ENCODE assay signal across 1 cellular context in genomic region chr12:16385779-16386646, GRCh38.
A peak's percentile ranks its signal among the peaks of the same experiment; 100 is the strongest.
TF ChIP-seq lines count a peak whose summit lies in the region.

No MANE protein-coding gene starts in this region.

TF ChIP-seq in HepG2, 621 proteins besides CTCF, POLR2A, EP300 and RAD21 (continued from another document and continues in another):
- TF ChIP-seq PLSCR1 (CRISPR knock-in tag; IDR thresholded peaks at IDR 0.05; ENCODE audit: borderline replicate concordance) (no peak), MIER2 (CRISPR knock-in tag; IDR thresholded peaks at IDR 0.05) (0 out of 2 replicates have a peak, but pooled peaks have one; percentile 18), TCF7 (IDR thresholded peaks at IDR 0.05; ENCODE audit: low read depth) (no peak), HOXA5 (CRISPR knock-in tag; IDR thresholded peaks at IDR 0.05) (peak; percentile 25; the same call in 1 of the 2 replicates), ZNF501 (CRISPR knock-in tag; IDR thresholded peaks at IDR 0.05) (peak; percentile 39; the same call in 1 of the 2 replicates), ZBTB21 (CRISPR knock-in tag; IDR thresholded peaks at IDR 0.05) (no peak), ZNF343 (CRISPR knock-in tag; IDR thresholded peaks at IDR 0.05) (no peak), IRF2 (CRISPR knock-in tag; IDR thresholded peaks at IDR 0.05) (peak; percentile 22; the same call in 1 of the 2 replicates), AHDC1 (CRISPR knock-in tag; IDR thresholded peaks at IDR 0.05; ENCODE audit: borderline replicate concordance) (0 out of 2 replicates have a peak, but pooled peaks have one; percentile 40), ZNF776 (CRISPR knock-in tag; IDR thresholded peaks at IDR 0.05) (no peak), ARID4A (CRISPR knock-in tag; IDR thresholded peaks at IDR 0.05; ENCODE audit: borderline replicate concordance) (no peak; the same call in 1 of the 2 replicates), YEATS2 (CRISPR knock-in tag; IDR thresholded peaks at IDR 0.05; ENCODE audit: borderline replicate concordance) (no peak; the same call in 1 of the 2 replicates), MAX (IDR thresholded peaks at IDR 0.05) (0 out of 2 replicates have a peak, but pooled peaks have one; percentile 12), SIX1 (CRISPR knock-in tag; IDR thresholded peaks at IDR 0.05; ENCODE audit: borderline replicate concordance) (no peak), ONECUT2 (CRISPR knock-in tag; IDR thresholded peaks at IDR 0.05) (peak; percentile 73), NR2C2 (CRISPR knock-in tag; IDR thresholded peaks at IDR 0.05; ENCODE audit: borderline replicate concordance) (no peak), TBX2 (CRISPR knock-in tag; IDR thresholded peaks at IDR 0.05; ENCODE audit: borderline replicate concordance) (no peak; the same call in 1 of the 2 replicates), ZNF644 (CRISPR knock-in tag; IDR thresholded peaks at IDR 0.05; ENCODE audit: low read depth) (peak; percentile 56; the same call in 1 of the 2 replicates), DNMT3B (CRISPR knock-in tag; conservative IDR thresholded peaks at IDR 0.05) (no peak), RFXAP (CRISPR knock-in tag; IDR thresholded peaks at IDR 0.05; ENCODE audit: borderline replicate concordance) (no peak), MEIS1 (CRISPR knock-in tag; IDR thresholded peaks at IDR 0.05; ENCODE audit: borderline replicate concordance) (0 out of 2 replicates have a peak, but pooled peaks have one; percentile 41), ZFP36 (IDR thresholded peaks at IDR 0.05; ENCODE audit: borderline replicate concordance, low read depth, low read length, partially characterized antibody) (no peak), ZFP36L2 (CRISPR knock-in tag; IDR thresholded peaks at IDR 0.05) (no peak), SMAD9 (CRISPR knock-in tag; IDR thresholded peaks at IDR 0.05) (no peak), JUN (CRISPR knock-in tag; IDR thresholded peaks at IDR 0.05) (no peak), TRIM22 (IDR thresholded peaks at IDR 0.05) (no peak), ZFP91 (CRISPR knock-in tag; IDR thresholded peaks at IDR 0.05; ENCODE audit: borderline replicate concordance) (no peak), ARID5B (CRISPR knock-in tag; IDR thresholded peaks at IDR 0.05) (peak; percentile 52), CERS6 (CRISPR knock-in tag; IDR thresholded peaks at IDR 0.05) (no peak), SMYD3 (CRISPR knock-in tag; IDR thresholded peaks at IDR 0.05) (no peak), TARDBP (CRISPR knock-in tag; IDR thresholded peaks at IDR 0.05) (no peak)
